20 cellular contexts compared by ENCODE assay signal in genomic region chr7:45901566-45901965, GRCh38. TPM values are rescaled to one million over a fixed set of nuclear protein-coding genes. Genes with fewer than 3 reads are reported as not detected.
DNase-seq lines count a peak whose midpoint lies in the region; ATAC-seq and TF ChIP-seq lines count a peak whose summit lies in the region.
"Had no signal": no experiment of that assay in that cellular context is flagged by ENCODE, and none has a peak within 500 bp of the region (broad histone marks: within the 10 kb centered on the region; RNA-seq: fewer than 3 reads in every experiment).

No MANE protein-coding gene starts in this region.

- intact Hi-C loops in activated CD8-positive, alpha-beta T cell treated with anti-CD3 and anti-CD28 coated beads for 36 hours (cut with micrococcal nuclease) = no loop called here
- intact Hi-C loops in OCI-LY7 (cut with micrococcal nuclease; ENCODE audit: unreplicated experiment) = no loop called here

- no peaks in the 10 kb centered on the region for H3K4me1 Mint-ChIP-seq in activated CD8-positive, alpha-beta T cell treated with anti-CD3 and anti-CD28 coated beads, Interleukin-2, amount 10 ng/mL, durations not matched to agents 7 days and 5 days (ENCODE audit: low read depth)
- no peaks in the 10 kb centered on the region for H3K4me1 Mint-ChIP-seq in activated CD8-positive, alpha-beta T cell treated with anti-CD3 and anti-CD28 coated beads for 36 hours (ENCODE audit: low read depth)
- H3K4me1 Mint-ChIP-seq in neural crest cell (no peaks in the 10 kb centered on the region), progenitor cell of endocrine pancreas (ENCODE audit: low read depth) (no peaks in the 10 kb centered on the region)
- no peaks in the 10 kb centered on the region for H3K4me1 Mint-ChIP-seq in stimulated activated memory B cell treated with anti-CD40 and anti-IgM and Interleukin-4, amounts not matched to agents 10 μg/mL and 1 μg/mL and 100 μg/mL, for 72 hours
- H3K4me1 Mint-ChIP-seq: B cell had no signal

- no peaks in the 10 kb centered on the region for H3K9me2 ChIP-seq in OCI-LY7 (ENCODE audit: insufficient read depth, low read length)

- no peak overlapping the region for H2AFZ ChIP-seq in OCI-LY7 (ENCODE audit: low read length)

- no peak overlapping the region for H3K27ac ChIP-seq in OCI-LY7 (ENCODE audit: low read depth, low read length, poor library complexity, severe bottlenecking)
- H3K27ac ChIP-seq: 22Rv1; A549; BLaER1 treated with 17β-estradiol and CSF1 and Interleukin-3, amounts not matched to agents 10 nM and 100 nM; C4-2B had no signal

- CTCF ChIA-PET in activated CD8-positive, alpha-beta T cell treated with anti-CD3 and anti-CD28 coated beads, Interleukin-2, amount 10 ng/mL, durations not matched to agents 7 days and 5 days (lab: Charles Lee) = no interaction called here
- CTCF ChIA-PET in activated CD8-positive, alpha-beta T cell treated with anti-CD3 and anti-CD28 coated beads for 36 hours (lab: Charles Lee) = interaction anchor here (1.3 kb wide), 1 partner anchor 16 kb away, joined by 3 read pairs; no protein-coding TSS in a partner anchor
- CTCF ChIA-PET in OCI-LY7 (lab: Charles Lee; ENCODE audit: unreplicated experiment) = no interaction called here

- no peaks in the 10 kb centered on the region for H4K20me1 ChIP-seq in OCI-LY7 (ENCODE audit: insufficient read depth, low read length)
- H4K20me1 ChIP-seq: BLaER1 treated with 17β-estradiol and CSF1 and Interleukin-3, amounts not matched to agents 10 nM and 100 nM had no signal

- H3K4me3 ChIP-seq in OCI-LY7 (ENCODE audit: low read depth, low read length, poor library complexity, severe bottlenecking) = no peak overlapping the region
- H3K4me3 ChIP-seq: A549; BLaER1 treated with 17β-estradiol and CSF1 and Interleukin-3, amounts not matched to agents 10 nM and 100 nM had no signal

- no peaks in the 10 kb centered on the region for H3K79me2 ChIP-seq in OCI-LY7 (ENCODE audit: insufficient read depth, low read depth, low read length)

- no peaks in the 10 kb centered on the region for H3K36me3 Mint-ChIP-seq in activated CD8-positive, alpha-beta T cell treated with anti-CD3 and anti-CD28 coated beads, Interleukin-2, amount 10 ng/mL, durations not matched to agents 7 days and 5 days (ENCODE audit: low read depth)
- H3K36me3 Mint-ChIP-seq in activated CD8-positive, alpha-beta T cell treated with anti-CD3 and anti-CD28 coated beads for 36 hours (ENCODE audit: low read depth) = no peaks in the 10 kb centered on the region
- H3K36me3 Mint-ChIP-seq in neural crest cell (ENCODE audit: low read depth) = peaks cover 4% of the 10 kb centered on the region
- no peaks in the 10 kb centered on the region for H3K36me3 Mint-ChIP-seq in stimulated activated memory B cell treated with anti-CD40 and anti-IgM and Interleukin-4, amounts not matched to agents 10 μg/mL and 1 μg/mL and 100 μg/mL, for 72 hours
- H3K36me3 Mint-ChIP-seq in progenitor cell of endocrine pancreas (ENCODE audit: insufficient read depth) = no peaks in the 10 kb centered on the region
- H3K36me3 Mint-ChIP-seq: CD8-positive, alpha-beta T cell had no signal

- no peaks in the 10 kb centered on the region for H3K36me3 ChIP-seq in OCI-LY7 (ENCODE audit: insufficient read depth, low read length)
- H3K36me3 ChIP-seq: BLaER1 treated with 17β-estradiol and CSF1 and Interleukin-3, amounts not matched to agents 10 nM and 100 nM had no signal

- H3K27ac Mint-ChIP-seq in activated CD8-positive, alpha-beta T cell treated with anti-CD3 and anti-CD28 coated beads, Interleukin-2, amount 10 ng/mL, durations not matched to agents 7 days and 5 days = no peak overlapping the region
- H3K27ac Mint-ChIP-seq in activated CD8-positive, alpha-beta T cell treated with anti-CD3 and anti-CD28 coated beads for 36 hours = no peak overlapping the region
- H3K27ac Mint-ChIP-seq in neural crest cell (ENCODE audit: unreplicated experiment) = peak overlapping the region; percentile 16
- no peak overlapping the region for H3K27ac Mint-ChIP-seq in stimulated activated memory B cell treated with anti-CD40 and anti-IgM and Interleukin-4, amounts not matched to agents 10 μg/mL and 1 μg/mL and 100 μg/mL, for 72 hours
- H3K27ac Mint-ChIP-seq in progenitor cell of endocrine pancreas = no peak overlapping the region
- H3K27ac Mint-ChIP-seq: B cell; CD4-positive, alpha-beta T cell; CD8-positive, alpha-beta T cell had no signal

- DNase-seq in activated CD8-positive, alpha-beta T cell treated with anti-CD3 and anti-CD28 coated beads, Interleukin-2, amount 10 ng/mL, durations not matched to agents 7 days and 5 days = peak; percentile 9
- no peak for DNase-seq in activated CD8-positive, alpha-beta T cell treated with anti-CD3 and anti-CD28 coated beads for 36 hours
- DNase-seq in neural crest cell (ENCODE audit: low read depth, low spot score) (no peak), OCI-LY7 (ENCODE audit: low spot score) (no peak), anterior cingulate cortex (lab: John Stamatoyannopoulos, UW) (no peak), progenitor cell of endocrine pancreas (ENCODE audit: low spot score, unreplicated experiment) (no peak)
- DNase-seq: AML-193; Caco-2; Calu3; CD4-positive, alpha-beta T cell; CD8-positive, alpha-beta T cell; DMS79 treated with DMSO at 0.1 percent for 48 hours; GF-D8 had no signal

- H3K27me3 Mint-ChIP-seq in activated CD8-positive, alpha-beta T cell treated with anti-CD3 and anti-CD28 coated beads, Interleukin-2, amount 10 ng/mL, durations not matched to agents 7 days and 5 days (ENCODE audit: low read depth) = peaks cover 17% of the 10 kb centered on the region
- H3K27me3 Mint-ChIP-seq in activated CD8-positive, alpha-beta T cell treated with anti-CD3 and anti-CD28 coated beads for 36 hours = peaks cover 10% of the 10 kb centered on the region
- H3K27me3 Mint-ChIP-seq in neural crest cell (ENCODE audit: low read depth) (no peaks in the 10 kb centered on the region), progenitor cell of endocrine pancreas (peaks cover 3% of the 10 kb centered on the region)
- peaks cover 10% of the 10 kb centered on the region for H3K27me3 Mint-ChIP-seq in stimulated activated memory B cell treated with anti-CD40 and anti-IgM and Interleukin-4, amounts not matched to agents 10 μg/mL and 1 μg/mL and 100 μg/mL, for 72 hours

- no peak for ATAC-seq in activated CD8-positive, alpha-beta T cell treated with anti-CD3 and anti-CD28 coated beads, Interleukin-2, amount 10 ng/mL, durations not matched to agents 7 days and 5 days
- no peak for ATAC-seq in activated CD8-positive, alpha-beta T cell treated with anti-CD3 and anti-CD28 coated beads for 36 hours
- ATAC-seq in stimulated activated memory B cell treated with anti-CD40 and anti-IgM and Interleukin-4, amounts not matched to agents 10 μg/mL and 1 μg/mL and 100 μg/mL, for 72 hours = peak; percentile 36
- ATAC-seq: A549; CD8-positive, alpha-beta T cell had no signal

- no peaks in the 10 kb centered on the region for H3K9me3 ChIP-seq in OCI-LY7 (ENCODE audit: low read length)

- no peak overlapping the region for H3K4me3 Mint-ChIP-seq in activated CD8-positive, alpha-beta T cell treated with anti-CD3 and anti-CD28 coated beads, Interleukin-2, amount 10 ng/mL, durations not matched to agents 7 days and 5 days
- no peak overlapping the region for H3K4me3 Mint-ChIP-seq in activated CD8-positive, alpha-beta T cell treated with anti-CD3 and anti-CD28 coated beads for 36 hours
- H3K4me3 Mint-ChIP-seq in neural crest cell (no peak overlapping the region), progenitor cell of endocrine pancreas (ENCODE audit: low read depth) (no peak overlapping the region)
- H3K4me3 Mint-ChIP-seq in stimulated activated memory B cell treated with anti-CD40 and anti-IgM and Interleukin-4, amounts not matched to agents 10 μg/mL and 1 μg/mL and 100 μg/mL, for 72 hours = no peak overlapping the region
- H3K4me3 Mint-ChIP-seq: B cell; CD4-positive, alpha-beta T cell; CD8-positive, alpha-beta T cell had no signal

- no peaks in the 10 kb centered on the region for H3K9me3 Mint-ChIP-seq in activated CD8-positive, alpha-beta T cell treated with anti-CD3 and anti-CD28 coated beads, Interleukin-2, amount 10 ng/mL, durations not matched to agents 7 days and 5 days (ENCODE audit: insufficient read depth)
- peaks cover 8% of the 10 kb centered on the region for H3K9me3 Mint-ChIP-seq in activated CD8-positive, alpha-beta T cell treated with anti-CD3 and anti-CD28 coated beads for 36 hours
- H3K9me3 Mint-ChIP-seq in neural crest cell = peaks cover 11% of the 10 kb centered on the region
- H3K9me3 Mint-ChIP-seq in stimulated activated memory B cell treated with anti-CD40 and anti-IgM and Interleukin-4, amounts not matched to agents 10 μg/mL and 1 μg/mL and 100 μg/mL, for 72 hours = peaks cover 3% of the 10 kb centered on the region
- peaks cover 4% of the 10 kb centered on the region for H3K9me3 Mint-ChIP-seq in progenitor cell of endocrine pancreas (ENCODE audit: low read depth)
- H3K9me3 Mint-ChIP-seq: CD4-positive, alpha-beta T cell had no signal

- no peak for TF ChIP-seq CTCF in activated CD8-positive, alpha-beta T cell treated with anti-CD3 and anti-CD28 coated beads for 36 hours (IDR thresholded peaks at IDR 0.05)
- TF ChIP-seq CTCF in neural crest cell (conservative IDR thresholded peaks at IDR 0.05) = no peak
- no peak for TF ChIP-seq CTCF in OCI-LY7 (conservative IDR thresholded peaks at IDR 0.05; ENCODE audit: low read length)
- TF ChIP-seq CTCF in progenitor cell of endocrine pancreas (IDR thresholded peaks at IDR 0.05; ENCODE audit: unreplicated experiment) = no peak

- BruUV-seq in OCI-LY7 (replicated peaks; lab: Mats Ljungman, UMichigan) = no TSS peak

- POLR2A ChIA-PET in activated CD8-positive, alpha-beta T cell treated with anti-CD3 and anti-CD28 coated beads, Interleukin-2, amount 10 ng/mL, durations not matched to agents 7 days and 5 days (lab: Charles Lee) = no interaction called here
- POLR2A ChIA-PET in activated CD8-positive, alpha-beta T cell treated with anti-CD3 and anti-CD28 coated beads for 36 hours (lab: Charles Lee) = no interaction called here
- POLR2A ChIA-PET in OCI-LY7 (lab: Charles Lee) = no interaction called here

- no peaks in the 10 kb centered on the region for H3K4me1 ChIP-seq in OCI-LY7 (ENCODE audit: insufficient read depth, low read length, poor library complexity, severe bottlenecking)
- H3K4me1 ChIP-seq: A549; BLaER1 treated with 17β-estradiol and CSF1 and Interleukin-3, amounts not matched to agents 10 nM and 100 nM; Caco-2 had no signal

- H3K4me2 ChIP-seq in OCI-LY7 (ENCODE audit: low read length) = no peak overlapping the region
- H3K4me2 ChIP-seq: A549; BLaER1 treated with 17β-estradiol and CSF1 and Interleukin-3, amounts not matched to agents 10 nM and 100 nM had no signal

RNA-seq across cellular contexts. Expression of gene IGFBP1, which starts 13.3 kb away (rescaled TPM):
- not detected for total RNA-seq in activated CD8-positive, alpha-beta T cell treated with anti-CD3 and anti-CD28 coated beads, Interleukin-2, amount 10 ng/mL, durations not matched to agents 7 days and 5 days
- total RNA-seq in activated CD8-positive, alpha-beta T cell treated with anti-CD3 and anti-CD28 coated beads for 36 hours = not detected
- not detected in 2 replicates for total RNA-seq in neural crest cell
- not detected in 2 replicates for total RNA-seq in OCI-LY7 (2014; rRNA removed; shearing (Covaris generic))
- not detected in 2 replicates for total RNA-seq in OCI-LY7 (2022)
- 0.24 TPM in 1 of 2 replicates, not detected in the other for total RNA-seq in progenitor cell of endocrine pancreas
- total RNA-seq: B cell; Caco-2; CD4-positive, alpha-beta T cell; CD8-positive, alpha-beta T cell had no signal

RNA-seq across cellular contexts. Expression of gene IGFBP3, which starts 19.5 kb away (rescaled TPM):
- total RNA-seq in activated CD8-positive, alpha-beta T cell treated with anti-CD3 and anti-CD28 coated beads, Interleukin-2, amount 10 ng/mL, durations not matched to agents 7 days and 5 days = 1 to 10 TPM in 1 of 2 experiments, under 1 TPM in 1; 0.90 to 1.0 TPM
- under 1 TPM in 1 of 2 experiments, not detected in 1; 0.25 TPM for total RNA-seq in activated CD8-positive, alpha-beta T cell treated with anti-CD3 and anti-CD28 coated beads for 36 hours
- total RNA-seq in neural crest cell (35.2 and 40.2 TPM in 2 replicates), OCI-LY7 (2022) (not detected in 2 replicates), progenitor cell of endocrine pancreas (8.6 and 10.3 TPM in 2 replicates)
- total RNA-seq in OCI-LY7 (2014; rRNA removed; shearing (Covaris generic)) = not detected in 2 replicates
- total RNA-seq: B cell had no signal

RNA-seq across cellular contexts. Expression of gene CCDC201, which starts 28.7 kb away (rescaled TPM):
- not detected for total RNA-seq in activated CD8-positive, alpha-beta T cell treated with anti-CD3 and anti-CD28 coated beads, Interleukin-2, amount 10 ng/mL, durations not matched to agents 7 days and 5 days
- total RNA-seq in activated CD8-positive, alpha-beta T cell treated with anti-CD3 and anti-CD28 coated beads for 36 hours = not detected
- total RNA-seq in neural crest cell (not detected in 2 replicates), OCI-LY7 (2022) (not detected in 2 replicates), progenitor cell of endocrine pancreas (not detected in 2 replicates)
- not detected in 2 replicates for total RNA-seq in OCI-LY7 (2014; rRNA removed; shearing (Covaris generic))
- total RNA-seq: A172; B cell; Caco-2; Calu3; CD4-positive, alpha-beta T cell; CD8-positive, alpha-beta T cell had no signal
